15 cellular contexts compared by ENCODE assay signal in the genomic region with DNA sequence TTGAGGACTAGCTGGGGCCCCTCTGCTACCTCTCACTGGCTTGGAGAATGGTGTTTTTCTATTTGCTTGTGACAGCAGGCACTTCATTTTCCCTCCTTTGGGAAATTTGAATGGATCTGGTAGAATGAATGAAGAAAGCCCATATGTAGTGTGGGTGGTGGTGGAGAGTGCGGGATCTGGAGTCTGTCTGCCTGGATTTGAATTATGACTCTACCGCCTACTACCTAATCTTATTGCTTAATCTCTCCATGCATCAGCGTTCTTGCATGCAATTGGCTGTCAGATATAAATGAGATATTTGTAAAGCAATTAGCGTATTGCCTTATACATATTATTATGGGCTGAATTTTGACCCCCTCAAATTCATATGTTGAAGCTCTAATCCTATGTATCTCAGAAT.
"Had no signal": no experiment of that assay in that cellular context is flagged by ENCODE, and none has a peak within 500 bp of the region (broad histone marks: within the 10 kb centered on the region; RNA-seq: fewer than 3 reads in every experiment).

No MANE protein-coding gene starts in this region.

- H3K27me3 Mint-ChIP-seq: activated naive CD4-positive, alpha-beta T cell treated with anti-CD3 and anti-CD28 coated beads, Interleukin-2, amount 10 ng/mL, durations not matched to agents 7 days and 5 days; natural killer cell treated with Interleukin-12 subunit alpha and Interleukin-12 subunit beta and Interleukin-15 and Interleukin-18, amount 100 ng/mL, for 72 hours had no signal

- DNase-seq: activated CD4-positive, alpha-beta T cell treated with anti-CD3 and anti-CD28 coated beads, Interleukin-2, amount 50 U/mL, for 1 hour; activated naive CD4-positive, alpha-beta T cell treated with anti-CD3 and anti-CD28 coated beads, Interleukin-2, amount 10 ng/mL, durations not matched to agents 7 days and 5 days; amniotic stem cell; body of pancreas; central memory CD4-positive, alpha-beta T cell; esophagus squamous epithelium; foreskin melanocyte; immature natural killer cell; mesenchymal stem cell; sigmoid colon; T-helper 9 cell; thyroid gland had no signal

- H3K27ac Mint-ChIP-seq: activated naive CD4-positive, alpha-beta T cell treated with anti-CD3 and anti-CD28 coated beads, Interleukin-2, amount 10 ng/mL, durations not matched to agents 7 days and 5 days; immature natural killer cell; natural killer cell treated with Interleukin-12 subunit alpha and Interleukin-12 subunit beta and Interleukin-15 and Interleukin-18, amount 100 ng/mL, for 72 hours; stimulated activated effector memory CD8-positive, alpha-beta T cell treated with anti-CD3 and anti-CD28 coated beads, Interleukin-12 subunit alpha, Interleukin-12 subunit beta, amount 100 ng/mL, for 72 hours had no signal

- H3K9me3 Mint-ChIP-seq: activated naive CD4-positive, alpha-beta T cell treated with anti-CD3 and anti-CD28 coated beads, Interleukin-2, amount 10 ng/mL, durations not matched to agents 7 days and 5 days; activated T-helper 2 cell treated with anti-CD3 and anti-CD28 coated beads, Interferon-gamma antibody, Interleukin-2, Interleukin-4, amounts not matched to agents 10 μg/mL and 5 μg/mL and 100 μg/mL, durations not matched to agents 14 hours and 24 hours and 36 hours; immature natural killer cell; natural killer cell treated with Interleukin-12 subunit alpha and Interleukin-12 subunit beta and Interleukin-15 and Interleukin-18, amount 100 ng/mL, for 72 hours; stimulated activated effector memory CD8-positive, alpha-beta T cell treated with anti-CD3 and anti-CD28 coated beads, Interleukin-12 subunit alpha, Interleukin-12 subunit beta, amount 100 ng/mL, for 72 hours had no signal

- ATAC-seq: body of pancreas; natural killer cell treated with Interleukin-12 subunit alpha and Interleukin-12 subunit beta and Interleukin-15 and Interleukin-18, amount 100 ng/mL, for 72 hours had no signal

- H3K4me3 Mint-ChIP-seq: activated naive CD4-positive, alpha-beta T cell treated with anti-CD3 and anti-CD28 coated beads, Interleukin-2, amount 10 ng/mL, durations not matched to agents 7 days and 5 days; immature natural killer cell; natural killer cell treated with Interleukin-12 subunit alpha and Interleukin-12 subunit beta and Interleukin-15 and Interleukin-18, amount 100 ng/mL, for 72 hours; stimulated activated effector memory CD8-positive, alpha-beta T cell treated with anti-CD3 and anti-CD28 coated beads, Interleukin-12 subunit alpha, Interleukin-12 subunit beta, amount 100 ng/mL, for 72 hours had no signal
